Comparison of ENCODE assay signal across 24 cellular contexts in genomic region chr3:55143928-55144671, GRCh38.
DNase-seq lines count a peak whose midpoint lies in the region; ATAC-seq and TF ChIP-seq lines count a peak whose summit lies in the region.
"Had no signal": no experiment of that assay in that cellular context is flagged by ENCODE, and none has a peak within 500 bp of the region (broad histone marks: within the 10 kb centered on the region; RNA-seq: fewer than 3 reads in every experiment).

No MANE protein-coding gene starts in this region.

- 56% methylated on average over 8 of the region's 8 CpGs for WGBS in right cardiac atrium

- H3K27me3 ChIP-seq in BJ (ENCODE audit: control insufficient read depth, insufficient read depth, low read length) (no peaks in the 10 kb centered on the region), right cardiac atrium (ENCODE audit: control insufficient read depth, insufficient read depth) (no peaks in the 10 kb centered on the region)
- H3K27me3 ChIP-seq: stomach, upper lobe of left lung had no signal

- no peaks in the 10 kb centered on the region for H3K36me3 ChIP-seq in BJ (ENCODE audit: control insufficient read depth, insufficient read depth, low read length)
- H3K36me3 ChIP-seq: stomach, upper lobe of left lung had no signal

- POLR2A ChIA-PET in BJ (lab: Charles Lee): no interaction called here

- peaks cover 2% of the 10 kb centered on the region for H3K4me1 ChIP-seq in right cardiac atrium (ENCODE audit: control insufficient read depth, insufficient read depth, low read length)
- H3K4me1 ChIP-seq: A549, stomach, upper lobe of left lung had no signal

- CTCF ChIA-PET in BJ (lab: Yijun Ruan, JAX): interaction anchor here (0.7 to 2.1 kb wide), 6 partner anchors 9 to 199 kb away, joined by 3 to 9 read pairs (median 5); no protein-coding TSS in a partner anchor

- intact Hi-C loops in left cardiac atrium (cut with DNase I): no loop called here
- intact Hi-C loops in right cardiac atrium (cut with DNase I): no loop called here

- no peak for ATAC-seq in left cardiac atrium
- ATAC-seq in right cardiac atrium: no peak
- ATAC-seq: A549, T-helper 17 cell had no signal

- in situ Hi-C loops in astrocyte of the spinal cord (cut with HindIII; ENCODE audit: low sequenced_read_pairs): no loop called here

- no peak overlapping the region for H3K27ac ChIP-seq in right cardiac atrium (ENCODE audit: low read length)
- H3K27ac ChIP-seq: A549, stomach, upper lobe of left lung had no signal

- H3K9me3 ChIP-seq in right cardiac atrium (ENCODE audit: control insufficient read depth, low read length): no peaks in the 10 kb centered on the region
- H3K9me3 ChIP-seq: A549, stomach, upper lobe of left lung had no signal

- no peak for TF ChIP-seq CTCF in BJ (IDR thresholded peaks at IDR 0.05; ENCODE audit: insufficient read depth, low read depth, low read length)
- TF ChIP-seq CTCF in astrocyte of the spinal cord (IDR thresholded peaks at IDR 0.05; ENCODE audit: low read depth, low read length): no peak

- DNase-seq in BJ (ENCODE audit: low read depth): peak; percentile 47
- peak; percentile 67 for DNase-seq in M059J (ENCODE audit: low read depth)
- peak; percentile 77 for DNase-seq in astrocyte of the spinal cord (ENCODE audit: low read depth, low spot score)
- peak; percentile 74 for DNase-seq in iris pigment epithelial cell (ENCODE audit: low read depth)
- no peak for DNase-seq in left cardiac atrium
- no peak for DNase-seq in SKM-1 (lab: John Stamatoyannopoulos, UW; ENCODE audit: unreplicated experiment)
- DNase-seq in NCI-H2196 treated with DMSO at 0.1 percent for 48 hours (lab: John Stamatoyannopoulos, UW; ENCODE audit: unreplicated experiment): no peak
- no peak for DNase-seq in right cardiac atrium
- DNase-seq: activated CD4-positive, alpha-beta T cell treated with anti-CD3 and anti-CD28 coated beads, Interleukin-2, amount 50 U/mL, for 48 hours; activated gamma-delta T cell treated with Interleukin-2 at 50 U/mL for 16 hours; anterior cingulate cortex; Kasumi-1; midbrain; NCI-H1105 treated with DMSO at 0.1 percent for 48 hours; NCI-H2107; NCI-H524 treated with DMSO at 0.1 percent for 48 hours; nephron progenitor cell; Right ventricle myocardium superior; stimulated activated CD4-positive, alpha-beta T cell treated with anti-CD3 and anti-CD28 coated beads, Interleukin-4, amount 100 ng/mL, for 24 hours; stomach; T-helper 17 cell; upper lobe of left lung had no signal

- H3K4me3 ChIP-seq in BJ (ENCODE audit: low read depth, low read length) (no peak overlapping the region), astrocyte of the spinal cord (ENCODE audit: low read depth, low read length) (no peak overlapping the region), right cardiac atrium (ENCODE audit: low read length) (no peak overlapping the region)
- H3K4me3 ChIP-seq: A549, smooth muscle cell, stomach, upper lobe of left lung had no signal

Comparison
In these comparisons a context has a peak if more than half of its experiments do, and no peak if none do; other contexts are left out.
1. DNase-seq: peak in BJ (single experiment), M059J (single experiment), astrocyte of the spinal cord (single experiment) and iris pigment epithelial cell (single experiment); none in left cardiac atrium (single experiment), SKM-1 (single experiment), NCI-H2196 treated with DMSO at 0.1 percent for 48 hours (single experiment) and right cardiac atrium (0 of 3).